ENCODE assay signal across 24 cellular contexts in genomic region chr3:174936590-174936989, GRCh38.
"Had no signal": no experiment of that assay in that cellular context is flagged by ENCODE, and none has a peak within 500 bp of the region (broad histone marks: within the 10 kb centered on the region; RNA-seq: fewer than 3 reads in every experiment).

No MANE protein-coding gene starts in this region.

- H3K4me1 ChIP-seq: left lung, lower lobe of right lung, right atrium auricular region, right lobe of liver, tibial nerve, vagina had no signal

- H3K79me2 ChIP-seq: hepatocyte had no signal

- H3K36me3 ChIP-seq: left lung, lower lobe of right lung, pancreas, right atrium auricular region, right lobe of liver, tibial nerve, vagina had no signal

- H3K4me3 ChIP-seq: hepatocyte, left lung, lower lobe of right lung, pancreas, right atrium auricular region, right lobe of liver, smooth muscle cell, tibial nerve, vagina had no signal

- H2AFZ ChIP-seq: hepatocyte had no signal

- H3K27me3 ChIP-seq: hepatocyte, left lung, pancreas, right atrium auricular region, right lobe of liver, tibial nerve, vagina had no signal

- DNase-seq: islet precursor cell; left cardiac atrium; left lung; lower lobe of right lung; mammary epithelial cell; mesenchymal stem cell; naive thymus-derived CD8-positive, alpha-beta T cell; nucleus accumbens; pancreas; posterior cingulate gyrus; right lobe of liver; stimulated activated CD4-positive, alpha-beta T cell treated with anti-CD3 and anti-CD28 coated beads, Interleukin-1b, Interleukin-23, amount 100 ng/mL, for 48 hours; stimulated activated CD4-positive, alpha-beta T cell treated with anti-CD3 and anti-CD28 coated beads, Interleukin-2, amount 100 ng/mL, for 48 hours; stimulated activated CD4-positive, alpha-beta T cell treated with anti-CD3 and anti-CD28 coated beads, Interleukin-4, amount 100 ng/mL, for 4 hours; stimulated activated CD8-positive, alpha-beta memory T cell treated with anti-CD3 and anti-CD28 coated beads, Interleukin-4, amount 100 ng/mL, for 48 hours; stimulated activated naive CD4-positive, alpha-beta T cell treated with Interleukin-2 at 50 U/mL for 16 hours; stimulated activated naive CD8-positive, alpha-beta T cell treated with anti-CD3 and anti-CD28 coated beads, Interleukin-15, amount 100 ng/mL, for 72 hours; substantia nigra had no signal

- H3K27ac ChIP-seq: hepatocyte, left lung, lower lobe of right lung, pancreas, right atrium auricular region, right lobe of liver, tibial nerve, vagina had no signal

- ATAC-seq: left cardiac atrium; left lung; lower lobe of right lung; naive thymus-derived CD8-positive, alpha-beta T cell; pancreas; right lobe of liver; stimulated activated memory B cell treated with anti-CD40 and anti-IgM and Interleukin-4, amounts not matched to agents 10 μg/mL and 1 μg/mL and 100 μg/mL, for 72 hours; stimulated activated naive CD8-positive, alpha-beta T cell treated with anti-CD3 and anti-CD28 coated beads, Interleukin-15, amount 100 ng/mL, for 72 hours had no signal

- H3K9me3 ChIP-seq: pancreas, right lobe of liver, vagina had no signal

- H3K4me2 ChIP-seq: hepatocyte, smooth muscle cell had no signal
